Comparison of ENCODE assay signal across 29 cellular contexts in the genomic region with DNA sequence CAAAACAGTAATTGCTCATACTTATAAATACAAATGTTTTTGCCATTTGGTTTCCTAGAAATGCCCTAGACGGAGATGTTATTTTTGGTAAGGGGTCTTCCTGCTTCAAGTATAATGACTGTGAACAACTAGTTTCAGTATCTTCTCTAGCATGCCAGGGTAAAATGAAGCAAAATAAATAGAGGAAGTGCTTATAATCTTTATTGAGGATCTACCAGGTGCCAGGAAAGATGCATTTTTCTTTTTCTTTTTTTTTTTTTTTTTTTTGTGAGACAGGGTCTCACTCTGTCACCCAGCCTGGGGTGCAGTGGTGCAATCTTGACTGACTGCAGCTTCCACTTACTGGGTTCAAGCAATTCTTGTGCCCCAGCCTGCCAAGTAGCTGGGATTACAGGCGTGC.
DNase-seq lines count a peak whose midpoint lies in the region; ATAC-seq, FAIRE-seq and TF ChIP-seq lines count a peak whose summit lies in the region.
"Had no signal": no experiment of that assay in that cellular context is flagged by ENCODE, and none has a peak within 500 bp of the region (broad histone marks: within the 10 kb centered on the region; RNA-seq: fewer than 3 reads in every experiment).

No MANE protein-coding gene starts in this region.

- peak; percentile 25 to 29 for ATAC-seq in naive B cell (ENCODE audit: low read depth in 2 of 2)
- ATAC-seq in stimulated activated effector memory CD8-positive, alpha-beta T cell treated with anti-CD3 and anti-CD28 coated beads, Interleukin-12 subunit alpha, Interleukin-12 subunit beta, amount 100 ng/mL, for 72 hours, result no peak
- ATAC-seq: A549, GM23338, Panc1 had no signal

- intact Hi-C loops in spleen (cut with DNase I; ENCODE audit: low total_unique reads), result no loop called here

- no peak for TF ChIP-seq CTCF in spleen (IDR thresholded peaks at IDR 0.05 in 8 of 11, conservative IDR thresholded peaks at IDR 0.05 in 3 of 11)

- TF ChIP-seq POLR2A in GM12891 (IDR thresholded peaks at IDR 0.05; ENCODE audit: low read depth, low read length) (no peak), spleen (IDR thresholded peaks at IDR 0.05) (no peak)

- H3K9me3 Mint-ChIP-seq in naive B cell, result peaks cover 0 to 8% (median 5%) of the 10 kb centered on the region in 7 donors
- no peaks in the 10 kb centered on the region for H3K9me3 Mint-ChIP-seq in stimulated activated effector memory CD8-positive, alpha-beta T cell treated with anti-CD3 and anti-CD28 coated beads, Interleukin-12 subunit alpha, Interleukin-12 subunit beta, amount 100 ng/mL, for 72 hours

- H3K27me3 Mint-ChIP-seq in naive B cell, result peaks cover 22 to 44% (median 30%) of the 10 kb centered on the region in 3 donors

- H4K20me1 ChIP-seq in BLaER1, result no peaks in the 10 kb centered on the region

- no peak overlapping the region for H3K27ac ChIP-seq in BLaER1
- H3K27ac ChIP-seq in spleen, result no peak overlapping the region
- H3K27ac ChIP-seq: A549, KMS-11, RWPE1 had no signal

- no peak for FAIRE-seq in GM12891 (lab: Jason Lieb, UNC)
- FAIRE-seq: A549 had no signal

- 49 to 84% (median 76%) methylated on average over 2 of the region's 2 CpGs for WGBS in spleen, 5 donors

- no peak overlapping the region for H3K4me3 ChIP-seq in BLaER1
- no peak overlapping the region for H3K4me3 ChIP-seq in spleen
- H3K4me3 ChIP-seq: A549, GM23338 had no signal

- H3K4me1 Mint-ChIP-seq in naive B cell, result peaks cover 24 to 43% (median 40%) of the 10 kb centered on the region in 3 donors
- H3K4me1 Mint-ChIP-seq in stimulated activated effector memory CD8-positive, alpha-beta T cell treated with anti-CD3 and anti-CD28 coated beads, Interleukin-12 subunit alpha, Interleukin-12 subunit beta, amount 100 ng/mL, for 72 hours, result peaks cover 25% of the 10 kb centered on the region

- H3K4me2 ChIP-seq in BLaER1, result peak overlapping the region; percentile 72
- H3K4me2 ChIP-seq: A549, GM23338, KMS-11 had no signal

- DNase-seq in GM12891 (ENCODE audit: insufficient read length, low spot score), result no peak
- peak; percentile 53 for DNase-seq in OCI-M1 (lab: John Stamatoyannopoulos, UW)
- no peak for DNase-seq in naive B cell
- DNase-seq in putamen (ENCODE audit: low spot score), result no peak
- DNase-seq in spleen, result no peak
- DNase-seq in stimulated activated effector memory CD8-positive, alpha-beta T cell treated with anti-CD3 and anti-CD28 coated beads, Interleukin-12 subunit alpha, Interleukin-12 subunit beta, amount 100 ng/mL, for 72 hours (ENCODE audit: low spot score in 2 of 2), result no peak
- DNase-seq: AML-193; CD8-positive, alpha-beta memory T cell; DMS 273 treated with DMSO at 0.1 percent for 48 hours; DMS79; EL; GDM1; H9; NCI-H1092 treated with DMSO at 0.1 percent for 48 hours; NCI-H187; NCI-H2081 treated with DMSO at 0.1 percent for 48 hours; NCI-H2171; NCI-H345; NCI-H524; NCI-H774; NK-92 treated with Interleukin-12 subunit alpha and Interleukin-12 subunit beta, amount 100 ng/mL, for 24 hours; SHP77; T-helper 1 cell had no signal

- H3K9ac ChIP-seq in BLaER1, result no peak overlapping the region
- H3K9ac ChIP-seq: KMS-11 had no signal

- H3K27ac Mint-ChIP-seq in naive B cell, result peak overlapping the region in 2 of 6 donors; percentile 9 to 62
- no peak overlapping the region for H3K27ac Mint-ChIP-seq in stimulated activated effector memory CD8-positive, alpha-beta T cell treated with anti-CD3 and anti-CD28 coated beads, Interleukin-12 subunit alpha, Interleukin-12 subunit beta, amount 100 ng/mL, for 72 hours
- H3K27ac Mint-ChIP-seq: CD8-positive, alpha-beta memory T cell; GM23338; H9 had no signal

- H3K36me3 Mint-ChIP-seq in naive B cell, result peaks cover 0 to 7% of the 10 kb centered on the region in 2 donors
- no peaks in the 10 kb centered on the region for H3K36me3 Mint-ChIP-seq in stimulated activated effector memory CD8-positive, alpha-beta T cell treated with anti-CD3 and anti-CD28 coated beads, Interleukin-12 subunit alpha, Interleukin-12 subunit beta, amount 100 ng/mL, for 72 hours

- H3K4me1 ChIP-seq in BLaER1 (peaks cover 28% of the 10 kb centered on the region), spleen (peaks cover 10 to 44% (median 37%) of the 10 kb centered on the region in 6 donors)
- H3K4me1 ChIP-seq: A549 had no signal

- peak overlapping the region in 5 of 8 donors; percentile 14 to 76 (median 67) for H3K4me3 Mint-ChIP-seq in naive B cell
- H3K4me3 Mint-ChIP-seq in stimulated activated effector memory CD8-positive, alpha-beta T cell treated with anti-CD3 and anti-CD28 coated beads, Interleukin-12 subunit alpha, Interleukin-12 subunit beta, amount 100 ng/mL, for 72 hours, result no peak overlapping the region
- H3K4me3 Mint-ChIP-seq: CD8-positive, alpha-beta memory T cell; GM23338; H9 had no signal

- H3K27me3 ChIP-seq in BLaER1 (peaks cover 39% of the 10 kb centered on the region), spleen (replicated peaks in 1 of 7) (peaks cover 3 to 40% (median 28%) of the 10 kb centered on the region in 7 donors)

- H3K9me3 ChIP-seq in BLaER1 (peaks cover 33% of the 10 kb centered on the region), spleen (peaks cover 0 to 12% (median 10%) of the 10 kb centered on the region in 8 donors)
- H3K9me3 ChIP-seq: A549 had no signal

- no peaks in the 10 kb centered on the region for H3K36me3 ChIP-seq in BLaER1
- no peaks in the 10 kb centered on the region for H3K36me3 ChIP-seq in spleen

TF ChIP-seq in GM12891, 5 proteins besides CTCF, POLR2A, EP300 and RAD21:
- TF ChIP-seq POU2F2 (IDR thresholded peaks at IDR 0.05; ENCODE audit: low read depth, low read length) (no peak), TAF1 (IDR thresholded peaks at IDR 0.05; ENCODE audit: low read depth, low read length) (no peak), PAX5 (IDR thresholded peaks at IDR 0.05; ENCODE audit: insufficient read depth, low read length, severe bottlenecking) (no peak), SPI1 (IDR thresholded peaks at IDR 0.05; ENCODE audit: low read depth, low read length) (peak; percentile 61)
TF ChIP-seq in GM12891: peak in this region for 1.
